In the genomic region with DNA sequence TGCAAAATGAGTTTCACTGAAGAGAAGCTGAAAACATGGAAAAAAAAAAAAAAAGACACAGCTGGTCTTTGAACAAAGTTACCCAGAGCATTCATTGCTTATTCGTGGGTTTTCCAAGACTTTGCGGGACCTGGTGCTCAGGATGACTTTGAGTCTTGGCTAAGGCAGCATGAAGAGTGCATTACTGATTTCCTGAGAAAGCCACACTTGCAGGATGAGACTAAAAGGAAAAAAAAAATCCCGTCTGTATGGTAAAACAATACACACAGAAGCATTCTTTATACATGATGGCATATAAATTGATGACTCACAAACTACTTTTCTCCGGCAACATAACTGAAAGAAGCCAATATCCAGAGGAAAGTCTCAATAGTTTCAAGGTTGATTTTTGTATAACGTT, we compare ENCODE assay signal across 16 cellular contexts.
A peak's percentile ranks its signal among the peaks of the same experiment; 100 is the strongest.
DNase-seq lines count a peak whose midpoint lies in the region; ATAC-seq, FAIRE-seq and TF ChIP-seq lines count a peak whose summit lies in the region.
"Had no signal": no experiment of that assay in that cellular context is flagged by ENCODE, and none has a peak within 500 bp of the region (broad histone marks: within the 10 kb centered on the region; RNA-seq: fewer than 3 reads in every experiment).

No MANE protein-coding gene starts in this region.

- H3K4me3 ChIP-seq in skeletal muscle satellite cell (ENCODE audit: low read length), result peak overlapping the region; percentile 7
- H3K4me3 ChIP-seq in HepG2 (replicated peaks in 1 of 3; ENCODE audit: insufficient read depth in 1 of 3, low read depth in 2 of 3, low read length in 3 of 3), result no peak overlapping the region
- H3K4me3 ChIP-seq: GM23338 had no signal

- H3K9ac ChIP-seq in skeletal muscle satellite cell (ENCODE audit: low read depth, low read length) (peak overlapping the region; percentile 53), HepG2 (ENCODE audit: insufficient read depth, low read depth, low read length) (no peak overlapping the region)

- H3K4me2 ChIP-seq in skeletal muscle satellite cell (ENCODE audit: low read length) (peak overlapping the region; percentile 63), HepG2 (ENCODE audit: low read depth, low read length) (no peak overlapping the region)
- H3K4me2 ChIP-seq: GM23338 had no signal

- H3K9me3 ChIP-seq in skeletal muscle satellite cell (replicated peaks; ENCODE audit: low read length) (no peaks in the 10 kb centered on the region), HepG2 (ENCODE audit: low read length) (no peaks in the 10 kb centered on the region)

- no peak overlapping the region for H2AFZ ChIP-seq in HepG2 (ENCODE audit: low read length)
- H2AFZ ChIP-seq: GM23338 had no signal

- CTCF ChIA-PET in HepG2 (lab: Yijun Ruan, JAX; ENCODE audit: low intra/inter-chr PET ratio, low total read pairs), result no interaction called here

- DNase-seq in H4 (ENCODE audit: low spot score) (peak; percentile 90), fibroblast of the conjunctiva (ENCODE audit: low read depth) (peak; percentile 71), NCI-H2107 (lab: John Stamatoyannopoulos, UW) (no peak), HepG2 (ENCODE audit: low spot score) (no peak)
- DNase-seq in activated CD8-positive, alpha-beta memory T cell treated with anti-CD3 and anti-CD28 coated beads, Interleukin-2, amount 50 U/mL, for 4 hours, result no peak
- DNase-seq: activated effector memory CD4-positive, alpha-beta T cell treated with anti-CD3 and anti-CD28 coated beads, Interleukin-2, amount 50 U/mL, for 16 hours; cortex of kidney; naive thymus-derived CD4-positive, alpha-beta T cell; NCI-H146; RPMI8226; stimulated activated naive CD4-positive, alpha-beta T cell had no signal

- H3K27ac ChIP-seq in HepG2 (ENCODE audit: extremely low read length, insufficient read depth, low read length), result no peak overlapping the region

- FAIRE-seq in HepG2 (lab: Jason Lieb, UNC), result no peak

- 30% methylated on average over 5 of the region's 5 CpGs for WGBS in HepG2 (ENCODE audit: low lambda C conversion rate)

- H4K20me1 ChIP-seq in HepG2 (ENCODE audit: insufficient read depth, low read length), result no peaks in the 10 kb centered on the region

- TF ChIP-seq EP300 in HepG2 (IDR thresholded peaks at IDR 0.05; ENCODE audit: low read depth in 2 of 2, low read length in 2 of 2) (no peak), HepG2 (CRISPR knock-in tag; IDR thresholded peaks at IDR 0.05; ENCODE audit: borderline replicate concordance) (no peak)

- TF ChIP-seq RAD21 in HepG2 (CRISPR knock-in tag; IDR thresholded peaks at IDR 0.05), result no peak

- H3K79me2 ChIP-seq in HepG2 (ENCODE audit: insufficient read depth, low read length), result no peaks in the 10 kb centered on the region

- POLR2A ChIA-PET in HepG2 (lab: Yijun Ruan, JAX), result no interaction called here

- intact Hi-C loops in HepG2 (cut with micrococcal nuclease; ENCODE audit: unreplicated experiment), result no loop called here

- in situ Hi-C loops in HepG2 (cut with HindIII; ENCODE audit: extremely low pct_ligation_motif_present, low pct_unique_long_range_greater_than_20kb), result loop anchor here (5.0 kb wide), 1 partner anchor 109 kb away; no protein-coding TSS in a partner anchor

- no peak for TF ChIP-seq CTCF in HepG2 (CRISPR knock-in tag; IDR thresholded peaks at IDR 0.05)

- H3K27me3 ChIP-seq in skeletal muscle satellite cell (ENCODE audit: control insufficient read depth, insufficient read depth, low read length), result no peaks in the 10 kb centered on the region
- no peaks in the 10 kb centered on the region for H3K27me3 ChIP-seq in HepG2 (ENCODE audit: control insufficient read depth in 1 of 2, insufficient read depth in 2 of 2, low read length in 2 of 2)

- peaks cover 74% of the 10 kb centered on the region for H3K4me1 ChIP-seq in skeletal muscle satellite cell (ENCODE audit: control insufficient read depth, insufficient read depth, low read length)
- H3K4me1 ChIP-seq in HepG2 (ENCODE audit: insufficient read depth, low read length), result no peaks in the 10 kb centered on the region

- ATAC-seq in SK-N-SH treated with all-trans-retinoic acid at 6 μM for 48 hours, result peak; percentile 84
- ATAC-seq in HepG2, result no peak
- ATAC-seq in GM18909 (IDR thresholded peaks at IDR 0.05; ENCODE audit: poor library complexity, unreplicated experiment), result no peak
- ATAC-seq: activated CD4-positive, CD25-positive, alpha-beta regulatory T cell treated with anti-CD3 and anti-CD28 coated beads, Interleukin-2, amount 50 U/mL, for 24 hours; GM23338; naive thymus-derived CD4-positive, alpha-beta T cell had no signal

- no TSS peak for BruUV-seq in HepG2 (replicated peaks; lab: Mats Ljungman, UMichigan)

- H3K36me3 ChIP-seq in skeletal muscle satellite cell (ENCODE audit: insufficient read depth, low read length), result no peaks in the 10 kb centered on the region
- H3K36me3 ChIP-seq in HepG2 (replicated peaks in 1 of 2; ENCODE audit: control insufficient read depth in 1 of 2, insufficient read depth in 2 of 2, low read length in 2 of 2), result no peaks in the 10 kb centered on the region

- TF ChIP-seq POLR2A in HepG2 (IDR thresholded peaks at IDR 0.05; ENCODE audit: insufficient read depth in 1 of 2, low read depth in 2 of 2, low read length in 2 of 2), result no peak

TF ChIP-seq in SK-N-SH treated with all-trans-retinoic acid at 6 μM for 48 hours, 23 proteins besides CTCF, POLR2A, EP300 and RAD21:
- TF ChIP-seq ISL1 (CRISPR knock-in tag; IDR thresholded peaks at IDR 0.05) (peak; percentile 70), ZC3H10 (CRISPR knock-in tag; IDR thresholded peaks at IDR 0.05) (no peak), TCF4 (CRISPR knock-in tag; IDR thresholded peaks at IDR 0.05; ENCODE audit: borderline replicate concordance) (no peak), CREB5 (CRISPR knock-in tag; IDR thresholded peaks at IDR 0.05; ENCODE audit: low read depth) (peak; percentile 54)
TF ChIP-seq in SK-N-SH treated with all-trans-retinoic acid at 6 μM for 48 hours: peak in this region for 2.

TF ChIP-seq in HepG2, 621 proteins besides CTCF, POLR2A, EP300 and RAD21 (continues in another document):
- TF ChIP-seq KLF15 (CRISPR knock-in tag; IDR thresholded peaks at IDR 0.05; ENCODE audit: borderline replicate concordance) (no peak), NFIB (CRISPR knock-in tag; IDR thresholded peaks at IDR 0.05; ENCODE audit: borderline replicate concordance) (no peak), ZNF264 (CRISPR knock-in tag; IDR thresholded peaks at IDR 0.05) (no peak)
- TF ChIP-seq, protein P1, sequence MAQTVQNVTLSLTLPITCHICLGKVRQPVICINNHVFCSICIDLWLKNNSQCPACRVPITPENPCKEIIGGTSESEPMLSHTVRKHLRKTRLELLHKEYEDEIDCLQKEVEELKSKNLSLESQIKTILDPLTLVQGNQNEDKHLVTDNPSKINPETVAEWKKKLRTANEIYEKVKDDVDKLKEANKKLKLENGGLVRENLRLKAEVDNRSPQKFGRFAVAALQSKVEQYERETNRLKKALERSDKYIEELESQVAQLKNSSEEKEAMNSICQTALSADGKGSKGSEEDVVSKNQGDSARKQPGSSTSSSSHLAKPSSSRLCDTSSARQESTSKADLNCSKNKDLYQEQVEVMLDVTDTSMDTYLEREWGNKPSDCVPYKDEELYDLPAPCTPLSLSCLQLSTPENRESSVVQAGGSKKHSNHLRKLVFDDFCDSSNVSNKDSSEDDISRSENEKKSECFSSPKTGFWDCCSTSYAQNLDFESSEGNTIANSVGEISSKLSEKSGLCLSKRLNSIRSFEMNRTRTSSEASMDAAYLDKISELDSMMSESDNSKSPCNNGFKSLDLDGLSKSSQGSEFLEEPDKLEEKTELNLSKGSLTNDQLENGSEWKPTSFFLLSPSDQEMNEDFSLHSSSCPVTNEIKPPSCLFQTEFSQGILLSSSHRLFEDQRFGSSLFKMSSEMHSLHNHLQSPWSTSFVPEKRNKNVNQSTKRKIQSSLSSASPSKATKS (CRISPR knock-in tag; IDR thresholded peaks at IDR 0.05), result no peak

Comparison
In these comparisons a context has a peak if more than half of its experiments do, and no peak if none do; other contexts are left out.
1. DNase-seq: peak in H4 (single experiment) and fibroblast of the conjunctiva (single experiment); none in NCI-H2107 (single experiment), HepG2 (single experiment) and activated CD8-positive, alpha-beta memory T cell treated with anti-CD3 and anti-CD28 coated beads, Interleukin-2, amount 50 U/mL, for 4 hours (single experiment).